Comparison of ENCODE assay signal across 2 cellular contexts in the genomic region with DNA sequence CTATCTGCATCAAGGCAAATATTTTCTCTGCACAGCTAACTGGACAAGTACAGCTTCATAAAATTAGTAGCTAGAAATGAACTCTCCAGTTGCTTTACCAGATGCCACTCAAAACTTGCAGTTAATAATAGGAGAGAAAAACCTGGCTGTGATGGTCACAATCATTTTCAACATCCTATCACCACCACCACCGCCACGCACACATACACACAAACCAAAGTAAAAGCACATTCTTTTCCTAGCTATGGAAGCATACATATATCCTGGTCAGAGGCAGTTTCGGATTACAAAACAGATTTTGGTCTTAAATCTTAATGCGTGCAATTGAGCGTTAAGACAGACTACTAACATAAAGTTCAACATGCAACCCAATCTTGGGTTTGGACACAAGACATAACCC.
TF ChIP-seq lines count a peak whose summit lies in the region.

No MANE protein-coding gene starts in this region.

TF ChIP-seq in H1, 55 proteins besides CTCF, POLR2A, EP300 and RAD21:
- TF ChIP-seq, protein P1, sequence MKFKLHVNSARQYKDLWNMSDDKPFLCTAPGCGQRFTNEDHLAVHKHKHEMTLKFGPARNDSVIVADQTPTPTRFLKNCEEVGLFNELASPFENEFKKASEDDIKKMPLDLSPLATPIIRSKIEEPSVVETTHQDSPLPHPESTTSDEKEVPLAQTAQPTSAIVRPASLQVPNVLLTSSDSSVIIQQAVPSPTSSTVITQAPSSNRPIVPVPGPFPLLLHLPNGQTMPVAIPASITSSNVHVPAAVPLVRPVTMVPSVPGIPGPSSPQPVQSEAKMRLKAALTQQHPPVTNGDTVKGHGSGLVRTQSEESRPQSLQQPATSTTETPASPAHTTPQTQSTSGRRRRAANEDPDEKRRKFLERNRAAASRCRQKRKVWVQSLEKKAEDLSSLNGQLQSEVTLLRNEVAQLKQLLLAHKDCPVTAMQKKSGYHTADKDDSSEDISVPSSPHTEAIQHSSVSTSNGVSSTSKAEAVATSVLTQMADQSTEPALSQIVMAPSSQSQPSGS (IDR thresholded peaks at IDR 0.05; ENCODE audit: low read length), result no peak
- TF ChIP-seq RXRA (IDR thresholded peaks at IDR 0.05; ENCODE audit: insufficient read depth, low read depth, low read length) (no peak), CEBPB (IDR thresholded peaks at IDR 0.05; ENCODE audit: low read depth, low read length) (no peak), CBX8 (IDR thresholded peaks at IDR 0.05; ENCODE audit: borderline replicate concordance, low read depth, low read length) (no peak), SP2 (IDR thresholded peaks at IDR 0.05; ENCODE audit: low read length) (no peak), YY1 (IDR thresholded peaks at IDR 0.05; ENCODE audit: low read depth, low read length) (no peak), JUND (IDR thresholded peaks at IDR 0.05; ENCODE audit: low read length) (no peak)

TF ChIP-seq in neural cell, 6 proteins besides CTCF, POLR2A, EP300 and RAD21:
- no peak for TF ChIP-seq POLR2AphosphoS5 (IDR thresholded peaks at IDR 0.05)
- no peak for TF ChIP-seq SMC3 (conservative IDR thresholded peaks at IDR 0.05; ENCODE audit: poor library complexity)
- no peak for TF ChIP-seq TAF1 (IDR thresholded peaks at IDR 0.05; ENCODE audit: low read depth)
- TF ChIP-seq REST (IDR thresholded peaks at IDR 0.05; ENCODE audit: borderline replicate concordance), result no peak
- TF ChIP-seq EZH2 (IDR thresholded peaks at IDR 0.05; ENCODE audit: borderline replicate concordance, insufficient read depth, low read length, poor library complexity, severe bottlenecking), result no peak
- TF ChIP-seq MXI1 (conservative IDR thresholded peaks at IDR 0.05; ENCODE audit: poor library complexity, severe bottlenecking), result no peak
